16 cellular contexts compared by ENCODE assay signal in genomic region chr18:22186484-22186971, GRCh38. TPM values are rescaled to one million over a fixed set of nuclear protein-coding genes. Genes with fewer than 3 reads are reported as not detected.
A peak's percentile ranks its signal among the peaks of the same experiment; 100 is the strongest.
DNase-seq lines count a peak whose midpoint lies in the region; ATAC-seq, FAIRE-seq and TF ChIP-seq lines count a peak whose summit lies in the region.
"Had no signal": no experiment of that assay in that cellular context is flagged by ENCODE, and none has a peak within 500 bp of the region (broad histone marks: within the 10 kb centered on the region; RNA-seq: fewer than 3 reads in every experiment).

No MANE protein-coding gene starts in this region.

- no peak for FAIRE-seq in K562 (lab: Jason Lieb, UNC)
- FAIRE-seq: GM18507 had no signal

- no peaks in the 10 kb centered on the region for H3K9me2 ChIP-seq in GM23248 (ENCODE audit: insufficient read depth)
- H3K9me2 ChIP-seq in hepatocyte (replicated peaks; ENCODE audit: insufficient read depth): no peaks in the 10 kb centered on the region

- no peak overlapping the region for H3K27ac ChIP-seq in GM23248
- H3K27ac ChIP-seq in K562 (ENCODE audit: extremely low read depth, low read depth, low read length): no peak overlapping the region
- H3K27ac ChIP-seq in hepatocyte: peak overlapping the region; percentile 94
- peak overlapping the region; percentile 93 for H3K27ac ChIP-seq in smooth muscle cell (ENCODE audit: low read depth)
- no peak overlapping the region for H3K27ac ChIP-seq in tibial nerve
- H3K27ac ChIP-seq: breast epithelium had no signal

- no peak; the same call in 2 of the 3 replicates for ATAC-seq in K562
- no peak for ATAC-seq in HG02981 (IDR thresholded peaks at IDR 0.05; ENCODE audit: unreplicated experiment)
- ATAC-seq: activated CD4-positive, CD25-positive, alpha-beta regulatory T cell treated with anti-CD3 and anti-CD28 coated beads, Interleukin-2, amount 50 U/mL, for 24 hours; T-helper 17 cell had no signal

- H3K4me1 ChIP-seq in GM23248 (ENCODE audit: insufficient read depth) (peaks cover 34% of the 10 kb centered on the region), K562 (replicated peaks in 1 of 2; ENCODE audit: control insufficient read depth in 2 of 2, insufficient read depth in 2 of 2, low read length in 2 of 2) (peaks cover 4% of the 10 kb centered on the region in 2 experiments; a peak in 2 of 5 replicates), hepatocyte (ENCODE audit: insufficient read depth) (peaks cover 89% of the 10 kb centered on the region), smooth muscle cell (ENCODE audit: low read depth) (peaks cover 30% of the 10 kb centered on the region), tibial nerve (no peaks in the 10 kb centered on the region)
- H3K4me1 ChIP-seq: breast epithelium had no signal

- peaks cover 17% of the 10 kb centered on the region for H3K79me2 ChIP-seq in GM23248 (ENCODE audit: insufficient read depth)
- no peaks in the 10 kb centered on the region for H3K79me2 ChIP-seq in K562 (ENCODE audit: control insufficient read depth, insufficient read depth, low read length)
- H3K79me2 ChIP-seq in hepatocyte: peaks cover 93% of the 10 kb centered on the region
- peaks cover 77% of the 10 kb centered on the region for H3K79me2 ChIP-seq in smooth muscle cell (ENCODE audit: low read depth)

- H3K9me3 ChIP-seq in GM23248 (ENCODE audit: low read depth) (no peaks in the 10 kb centered on the region), K562 (replicated peaks; ENCODE audit: control insufficient read depth, insufficient read depth, low read depth, low read length) (no peaks in the 10 kb centered on the region), hepatocyte (ENCODE audit: low read depth) (no peaks in the 10 kb centered on the region), smooth muscle cell (replicated peaks; ENCODE audit: low read depth) (no peaks in the 10 kb centered on the region), tibial nerve (no peaks in the 10 kb centered on the region)
- H3K9me3 ChIP-seq: breast epithelium had no signal

- no peak overlapping the region for H3K9ac ChIP-seq in GM23248
- H3K9ac ChIP-seq in K562 (ENCODE audit: insufficient read depth in 1 of 2, low read depth in 2 of 2, low read length in 2 of 2): no peak overlapping the region
- no peak overlapping the region for H3K9ac ChIP-seq in smooth muscle cell (ENCODE audit: low read depth)

- WGBS in GM23248 (ENCODE audit: low coverage in 1 of 2, low lambda C conversion rate in 2 of 2, missing lambda C conversion rate in 2 of 2), 2 experiments: 69 to 79% methylated on average over 6 of the region's 6 CpGs
- 38% methylated on average over 6 of the region's 6 CpGs for WGBS in K562 (ENCODE audit: insufficient coverage, low coverage, missing lambda C conversion rate)
- whole genome bisulfite sequencing in hepatocyte (ENCODE audit: low lambda C conversion rate, missing lambda C conversion rate): 63% methylated on average over 6 of the region's 6 CpGs
- WGBS in smooth muscle cell (ENCODE audit: low lambda C conversion rate): 54% methylated on average over 6 of the region's 6 CpGs
- WGBS in tibial nerve, 2 donors: 83 to 84% methylated on average over 6 of the region's 6 CpGs

- peaks cover 18% of the 10 kb centered on the region for H3F3A ChIP-seq in GM23248 (ENCODE audit: insufficient read depth)
- peaks cover 50% of the 10 kb centered on the region for H3F3A ChIP-seq in smooth muscle cell (ENCODE audit: low read depth)

- no peak overlapping the region for H3K4me3 ChIP-seq in GM23248
- H3K4me3 ChIP-seq in K562: no peak overlapping the region
- no peak overlapping the region for H3K4me3 ChIP-seq in hepatocyte
- H3K4me3 ChIP-seq in smooth muscle cell: no peak overlapping the region
- H3K4me3 ChIP-seq in tibial nerve: no peak overlapping the region
- H3K4me3 ChIP-seq: breast epithelium had no signal

- H4K20me1 ChIP-seq in GM23248 (ENCODE audit: insufficient read depth) (no peaks in the 10 kb centered on the region), K562 (replicated peaks; ENCODE audit: control insufficient read depth, insufficient read depth, low read length) (no peaks in the 10 kb centered on the region), hepatocyte (ENCODE audit: insufficient read depth, poor library complexity, severe bottlenecking) (peaks cover 40% of the 10 kb centered on the region), smooth muscle cell (ENCODE audit: low read depth) (peaks cover 64% of the 10 kb centered on the region)

- POLR2A ChIA-PET in K562 (lab: Yijun Ruan, JAX): no interaction called here

- no peaks in the 10 kb centered on the region for H3K9me1 ChIP-seq in K562 (ENCODE audit: control insufficient read depth, insufficient read depth, low read length)

- TF ChIP-seq EP300 in K562 (IDR thresholded peaks at IDR 0.05; ENCODE audit: low read length): no peak
- TF ChIP-seq EP300 in tibial nerve (IDR thresholded peaks at IDR 0.05): no peak

- TF ChIP-seq RAD21 in K562 (CRISPR knock-in tag; conservative IDR thresholded peaks at IDR 0.05 in 1 of 2, IDR thresholded peaks at IDR 0.05 in 1 of 2): no peak

- CTCF ChIA-PET in K562 (lab: Yijun Ruan, JAX; ENCODE audit: low intra/inter-chr PET ratio): no interaction called here

- no peak overlapping the region for H3K4me2 ChIP-seq in GM23248 (ENCODE audit: unreplicated experiment)
- H3K4me2 ChIP-seq in K562 (ENCODE audit: insufficient read depth, low read length): no peak overlapping the region
- peak overlapping the region; percentile 34 for H3K4me2 ChIP-seq in hepatocyte
- H3K4me2 ChIP-seq in smooth muscle cell: peak overlapping the region; percentile 77

- peak; percentile 35 for DNase-seq in GM23248
- no peak for DNase-seq in K562 (ENCODE audit: extremely low read depth in 1 of 4, low spot score in 3 of 4)
- DNase-seq in hepatocyte (ENCODE audit: low spot score): no peak
- DNase-seq in smooth muscle cell (lab: John Stamatoyannopoulos, UW; ENCODE audit: unreplicated experiment): no peak
- no peak for DNase-seq in T-helper 2 cell
- no peak for DNase-seq in NCI-H2196 treated with DMSO at 0.1 percent for 48 hours (lab: John Stamatoyannopoulos, UW; ENCODE audit: unreplicated experiment)
- no peak for DNase-seq in tibial nerve (ENCODE audit: low spot score in 2 of 2)
- DNase-seq: activated naive CD4-positive, alpha-beta T cell; DMS 273 treated with DMSO at 0.1 percent for 48 hours; effector CD8-positive, alpha-beta T cell; NCI-H2107; T-helper 17 cell had no signal

- H3K27me3 ChIP-seq in GM23248 (replicated peaks; ENCODE audit: insufficient read depth): no peaks in the 10 kb centered on the region
- no peaks in the 10 kb centered on the region; a peak in 1 of 5 replicates for H3K27me3 ChIP-seq in K562 (ENCODE audit: control insufficient read depth in 2 of 2, insufficient read depth in 2 of 2, low read length in 2 of 2)
- no peaks in the 10 kb centered on the region for H3K27me3 ChIP-seq in hepatocyte
- H3K27me3 ChIP-seq in smooth muscle cell (ENCODE audit: low read depth): no peaks in the 10 kb centered on the region
- peaks cover 0 to 19% of the 10 kb centered on the region in 2 donors for H3K27me3 ChIP-seq in tibial nerve
- H3K27me3 ChIP-seq: breast epithelium had no signal

- H2AFZ ChIP-seq in GM23248 (no peak overlapping the region), K562 (ENCODE audit: low read depth, low read length) (peak overlapping the region; percentile 70), hepatocyte (no peak overlapping the region), smooth muscle cell (ENCODE audit: low read depth) (no peak overlapping the region)

- BruUV-seq in K562 (replicated peaks; lab: Mats Ljungman, UMichigan): no TSS peak

- in situ Hi-C loops in GM23248 (cut with MboI): no loop called here
- in situ Hi-C loops in K562 (cut with MboI): no loop called here

- TF ChIP-seq CTCF in K562 (IDR thresholded peaks at IDR 0.05 in 2 of 3, conservative IDR thresholded peaks at IDR 0.05 in 1 of 3; ENCODE audit: insufficient read depth in 2 of 3, low read depth in 1 of 3, low read length in 3 of 3) (no peak), hepatocyte (IDR thresholded peaks at IDR 0.05; ENCODE audit: poor library complexity) (no peak), smooth muscle cell (IDR thresholded peaks at IDR 0.05; ENCODE audit: borderline replicate concordance, insufficient read depth, poor library complexity, severe bottlenecking) (no peak), tibial nerve (IDR thresholded peaks at IDR 0.05) (no peak)

- no peak for TF ChIP-seq POLR2A in K562 (conservative IDR thresholded peaks at IDR 0.05)
- TF ChIP-seq POLR2A in tibial nerve (IDR thresholded peaks at IDR 0.05): no peak

- intact Hi-C loops in K562 (cut with micrococcal nuclease): no loop called here

- H3K36me3 ChIP-seq in GM23248 (ENCODE audit: low read depth) (peaks cover 36% of the 10 kb centered on the region), K562 (ENCODE audit: control insufficient read depth, insufficient read depth, low read length) (no peaks in the 10 kb centered on the region), hepatocyte (replicated peaks; ENCODE audit: insufficient read depth, low read depth) (no peaks in the 10 kb centered on the region), smooth muscle cell (ENCODE audit: low read depth) (no peaks in the 10 kb centered on the region), tibial nerve (no peaks in the 10 kb centered on the region)
- H3K36me3 ChIP-seq: breast epithelium had no signal

RNA-seq across cellular contexts. Expression of gene GATA6, which starts 17.1 kb away (rescaled TPM):
- total RNA-seq in GM23248 (2014; rRNA removed; shearing (Covaris generic)): 17.6 and 19.0 TPM in 2 replicates
- polyA plus RNA-seq in GM23248 (2016; fragmentation: Nextera tagmentation; extraction: Ambion mirVana) (6.6 and 6.9 TPM in 2 replicates), K562 (2011; rRNA removed) (0.12 TPM in 1 of 2 replicates, not detected in the other), K562 (2014; fragmentation: Illumina TruSeq; extraction: Trizol) (0.06 TPM in 1 of 2 replicates, not detected in the other), K562 (2014; fragmentation: Nextera tagmentation; extraction: Ambion mirVana) (under 1 TPM in 1 of 2 experiments, not detected in 1; 0.01 TPM), K562 (2014; rRNA removed) (0.13 TPM in 1 of 2 replicates, not detected in the other), hepatocyte (116 and 128 TPM in 2 replicates), smooth muscle cell (39.2 and 49.9 TPM in 2 replicates)
- 0.09 TPM in 1 of 2 replicates, not detected in the other for total RNA-seq in K562 (2011; cell fraction: chromatin; rRNA removed; ENCODE audit: low replicate concordance)
- 0.13 and 0.17 TPM in 2 replicates for total RNA-seq in K562 (2011; cell fraction: nucleolus; rRNA removed)
- not detected in 2 replicates for total RNA-seq in K562 (2011; cell fraction: nucleoplasm; rRNA removed)
- total RNA-seq in K562 (2014; rRNA removed) (0.16 and 0.18 TPM in 2 replicates), K562 (2014; rRNA removed; fragmentation: Illumina TruSeq; extraction: Trizol) (not detected in 2 replicates), K562 (2015; rRNA removed; fragmentation: Illumina TruSeq; extraction: Trizol) (not detected in 2 replicates), K562 (2021) (0.24 and 0.29 TPM in 2 replicates), hepatocyte (122 and 125 TPM in 2 replicates), smooth muscle cell (48.5 and 52.5 TPM in 2 replicates), tibial nerve (1 to 10 TPM; 4.2 to 8.4 (median 7.2) TPM)
- 0.06 and 0.09 TPM in 2 replicates for polyA plus RNA-seq in K562 (2011; cell fraction: cytosol; rRNA removed)
- polyA plus RNA-seq in K562 (2011; cell fraction: nucleus; rRNA removed): 0.07 and 0.20 TPM in 2 replicates
- 0.05 and 0.10 TPM in 2 replicates for polyA plus RNA-seq in K562 (2012)
- 0.15 TPM in 1 of 2 replicates, not detected in the other for polyA minus RNA-seq in K562 (2011; rRNA and poly(A)+ RNA removed)
- 0.64 TPM in 1 of 2 replicates, not detected in the other for polyA minus RNA-seq in K562 (2011; cell fraction: cytosol; rRNA and poly(A)+ RNA removed)
- polyA minus RNA-seq in K562 (2011; cell fraction: nucleus; rRNA and poly(A)+ RNA removed): 0.13 and 0.22 TPM in 2 replicates
- total RNA-seq: T-helper 17 cell had no signal

Comparison
In these comparisons a context has a peak if more than half of its experiments do, and no peak if none do; other contexts are left out.
1. H3K27ac ChIP-seq: peak in hepatocyte (single experiment) and smooth muscle cell (single experiment); none in GM23248 (single experiment), K562 (single experiment) and tibial nerve (0 of 4).
2. H3K4me2 ChIP-seq: peak in hepatocyte (single experiment) and smooth muscle cell (single experiment); none in GM23248 (single experiment) and K562 (single experiment).
3. RNA of gene GATA6, which starts 17.1 kb away (total RNA-seq): 122 to 125 TPM in hepatocyte, 48.5 to 52.5 TPM in smooth muscle cell, 17.6 to 19.0 TPM in GM23248 and 4.2 to 8.4 TPM in tibial nerve; 0.09 to 0.29 TPM in K562; every median in the first group is over 4 times any median in the second.